ENCODE assay signal across 8 cellular contexts in the genomic region with DNA sequence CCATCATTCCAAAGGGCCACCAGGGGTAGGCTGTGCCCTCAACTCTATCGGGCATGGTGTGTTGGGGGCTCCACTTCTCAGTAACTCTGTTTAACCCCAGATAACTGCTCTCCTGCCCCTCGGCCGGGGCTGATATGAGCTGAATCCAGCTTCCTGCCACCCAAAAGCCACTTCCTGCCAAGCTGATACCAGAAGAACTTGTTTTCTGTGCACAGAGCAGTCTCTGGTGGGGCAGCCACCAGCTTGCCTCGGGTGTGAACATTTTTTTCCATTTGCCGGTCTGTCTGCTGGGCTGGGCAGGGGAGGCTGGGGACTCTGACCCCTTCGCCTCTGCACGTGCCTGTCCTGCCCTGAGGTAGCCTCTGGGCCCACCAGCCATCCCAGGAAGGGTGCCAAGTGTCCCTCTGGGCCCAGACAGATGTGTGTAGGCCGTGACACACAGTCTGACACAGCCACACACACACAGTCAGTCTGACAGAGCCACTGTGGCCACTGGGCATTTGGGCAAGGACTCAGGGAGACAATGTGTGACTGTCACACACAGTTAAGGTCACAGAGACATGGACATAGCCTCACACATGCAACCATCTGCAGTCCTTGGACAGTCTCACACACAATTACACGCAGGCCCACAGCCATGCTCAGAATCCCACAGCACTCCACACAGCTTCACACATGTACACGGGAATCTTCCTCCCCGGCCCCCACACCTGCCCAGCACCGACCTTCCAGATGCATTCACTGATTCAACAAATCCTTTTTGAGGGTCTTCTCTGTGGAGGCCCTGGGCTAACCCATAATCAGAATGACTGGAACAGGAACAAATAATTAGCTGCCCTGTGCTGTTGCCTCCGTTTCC.
DNase-seq lines count a peak whose midpoint lies in the region; ATAC-seq and TF ChIP-seq lines count a peak whose summit lies in the region.

No MANE protein-coding gene starts in this region.

- DNase-seq in MM.1S (peak; percentile 59), germinal center (ENCODE audit: low spot score) (peak; percentile 21), SIG-M5 treated with dmso at 0.1 percent for 504 hours (lab: John Stamatoyannopoulos, UW; ENCODE audit: unreplicated experiment) (no peak)
- peak; percentile 32 to 51 for DNase-seq in activated CD8-positive, alpha-beta memory T cell treated with anti-CD3 and anti-CD28 coated beads for 1 hour (ENCODE audit: extremely low read depth in 1 of 2, low read depth in 1 of 2)
- peak; percentile 74 for DNase-seq in stimulated activated naive CD8-positive, alpha-beta T cell treated with anti-CD3 and anti-CD28 coated beads, Interleukin-15, Interleukin-2, amounts not matched to agents 100 U/mL and 50 U/mL, for 24 hours

- no peak overlapping the region; the same call in 1 of the 2 replicates for H3K27ac ChIP-seq in MM.1S (ENCODE audit: low read length)

- no peaks in the 10 kb centered on the region for H3K79me2 ChIP-seq in MM.1S (ENCODE audit: low read length)

- H3K4me2 ChIP-seq in MM.1S (ENCODE audit: low read depth, low read length) = peak overlapping the region; percentile 46; the same call in 1 of the 2 replicates

- no peaks in the 10 kb centered on the region for H3K9me2 ChIP-seq in MM.1S (replicated peaks; ENCODE audit: insufficient read depth, low read length)

- H4K20me1 ChIP-seq in MM.1S (ENCODE audit: insufficient read depth, low read length) = no peaks in the 10 kb centered on the region

- ATAC-seq in stimulated activated naive CD8-positive, alpha-beta T cell treated with anti-CD3 and anti-CD28 coated beads, Interleukin-15, Interleukin-2, amounts not matched to agents 100 U/mL and 50 U/mL, for 24 hours = peak; percentile 51
- ATAC-seq in HG03354 (IDR thresholded peaks at IDR 0.05; ENCODE audit: poor library complexity, severe bottlenecking, unreplicated experiment) = no peak
- ATAC-seq in HG03196 (IDR thresholded peaks at IDR 0.05; ENCODE audit: unreplicated experiment) = no peak
- ATAC-seq in HG02588 (IDR thresholded peaks at IDR 0.05; ENCODE audit: unreplicated experiment) = no peak

- TF ChIP-seq CTCF in MM.1S (IDR thresholded peaks at IDR 0.05; ENCODE audit: low read length) = no peak

- H2AFZ ChIP-seq in MM.1S (ENCODE audit: low read length) = peak overlapping the region; percentile 89

- H3K9me3 ChIP-seq in MM.1S (replicated peaks; ENCODE audit: insufficient read depth, low read length) = no peaks in the 10 kb centered on the region

- H3K4me3 ChIP-seq in MM.1S (ENCODE audit: low read length) = no peak overlapping the region

- H3K27me3 ChIP-seq in MM.1S (replicated peaks; ENCODE audit: insufficient read depth, low read length) = no peaks in the 10 kb centered on the region

- peaks cover 22% of the 10 kb centered on the region for H3K4me1 ChIP-seq in MM.1S (ENCODE audit: low read length)

- H3K36me3 ChIP-seq in MM.1S (replicated peaks; ENCODE audit: insufficient read depth, low read length) = no peaks in the 10 kb centered on the region

- peaks cover 15% of the 10 kb centered on the region; the same call in 1 of the 2 replicates for H3F3A ChIP-seq in MM.1S (ENCODE audit: insufficient read depth, low read length)

- 0 out of 2 replicates have a peak overlapping the region, but pooled peaks have one; percentile 5 for H3K9ac ChIP-seq in MM.1S (ENCODE audit: low read length)
